9 cellular contexts compared by ENCODE assay signal in genomic region chr16:82061861-82062525, GRCh38. TPM values are rescaled to one million over a fixed set of nuclear protein-coding genes. Genes with fewer than 3 reads are reported as not detected.
DNase-seq lines count a peak whose midpoint lies in the region; ATAC-seq and TF ChIP-seq lines count a peak whose summit lies in the region.
"Had no signal": no experiment of that assay in that cellular context is flagged by ENCODE, and none has a peak within 500 bp of the region (broad histone marks: within the 10 kb centered on the region; RNA-seq: fewer than 3 reads in every experiment).

No MANE protein-coding gene starts in this region.

- intact Hi-C loops in CD4-positive, alpha-beta T cell (cut with DNase I, micrococcal nuclease): no loop called here

- TF ChIP-seq CTCF in CD4-positive, alpha-beta T cell (IDR thresholded peaks at IDR 0.05): peak; percentile 29
- TF ChIP-seq CTCF in HFF-Myc (IDR thresholded peaks at IDR 0.05; ENCODE audit: low read depth, low read length, missing control alignments) (peak; percentile 46), WTC11 (IDR thresholded peaks at IDR 0.05) (peak; percentile 31; the same call in 1 of the 2 replicates)

- no peaks in the 10 kb centered on the region for H3K4me1 Mint-ChIP-seq in CD4-positive, alpha-beta T cell (ENCODE audit: low read depth)
- H3K4me1 Mint-ChIP-seq in WTC11: no peaks in the 10 kb centered on the region

- H3K27me3 ChIP-seq in CD4-positive, alpha-beta T cell (ENCODE audit: control insufficient read depth, insufficient read depth, low read length): peaks cover 6% of the 10 kb centered on the region

- ATAC-seq in CD4-positive, alpha-beta T cell (ENCODE audit: poor library complexity): no peak
- no peak for ATAC-seq in WTC11
- peak; percentile 60 for ATAC-seq in left lobe of liver
- no peak for ATAC-seq in GM18909 (IDR thresholded peaks at IDR 0.05; ENCODE audit: poor library complexity, unreplicated experiment)

- H3K4me3 ChIP-seq in HFF-Myc (replicated peaks; ENCODE audit: low read depth, low read length): no peak overlapping the region

- no peak overlapping the region for H3K27ac Mint-ChIP-seq in CD4-positive, alpha-beta T cell
- H3K27ac Mint-ChIP-seq in WTC11: no peak overlapping the region
- H3K27ac Mint-ChIP-seq: IgD-negative memory B cell had no signal

- in situ Hi-C loops in G401 (cut with HindIII; ENCODE audit: low sequenced_read_pairs): no loop called here

- CTCF ChIA-PET in CD4-positive, alpha-beta T cell (lab: Charles Lee): no interaction called here
- CTCF ChIA-PET in WTC11 (lab: Charles Lee): interaction anchor here (0.8 to 2.4 kb wide), 10 partner anchors 11 to 282 kb away, joined by 3 to 7 read pairs (median 4); no protein-coding TSS in a partner anchor

- H3K27ac ChIP-seq in CD4-positive, alpha-beta T cell (ENCODE audit: low read depth, low read length): no peak overlapping the region

- no peak for DNase-seq in CD4-positive, alpha-beta T cell
- DNase-seq in HFF-Myc (ENCODE audit: extremely low read depth, low read depth) (no peak), WTC11 (ENCODE audit: low spot score) (no peak), left lobe of liver (ENCODE audit: low spot score) (no peak), G401 (ENCODE audit: low spot score) (no peak), occipital lobe (lab: John Stamatoyannopoulos, UW) (no peak)
- DNase-seq in activated CD4-positive, CD25-positive, alpha-beta regulatory T cell (lab: John Stamatoyannopoulos, UW): no peak

- H3K9me3 Mint-ChIP-seq in CD4-positive, alpha-beta T cell: no peaks in the 10 kb centered on the region
- H3K9me3 Mint-ChIP-seq in WTC11: no peaks in the 10 kb centered on the region

- H3K4me3 Mint-ChIP-seq in CD4-positive, alpha-beta T cell: no peak overlapping the region
- no peak overlapping the region for H3K4me3 Mint-ChIP-seq in WTC11
- H3K4me3 Mint-ChIP-seq: IgD-negative memory B cell had no signal

- POLR2A ChIA-PET in CD4-positive, alpha-beta T cell (lab: Charles Lee): no interaction called here
- POLR2A ChIA-PET in WTC11 (lab: Charles Lee): interaction anchor here (0.5 kb wide), 1 partner anchor 943 kb away, joined by 4 read pairs; no protein-coding TSS in a partner anchor

- H3K36me3 Mint-ChIP-seq in CD4-positive, alpha-beta T cell (ENCODE audit: low read depth): no peaks in the 10 kb centered on the region
- no peaks in the 10 kb centered on the region for H3K36me3 Mint-ChIP-seq in WTC11
- H3K36me3 Mint-ChIP-seq: IgD-negative memory B cell had no signal

- H3K9me3 ChIP-seq in CD4-positive, alpha-beta T cell (ENCODE audit: control insufficient read depth, low read length): no peaks in the 10 kb centered on the region

- peaks cover 26% of the 10 kb centered on the region for H3K27me3 Mint-ChIP-seq in CD4-positive, alpha-beta T cell
- peaks cover 3% of the 10 kb centered on the region; the same call in 1 of the 2 replicates for H3K27me3 Mint-ChIP-seq in WTC11 (ENCODE audit: low read depth)

TF ChIP-seq in WTC11, 78 proteins besides CTCF, POLR2A, EP300 and RAD21:
- TF ChIP-seq ETV6 (CRISPR knock-in tag; IDR thresholded peaks at IDR 0.05): no peak
- no peak for TF ChIP-seq ZNF423 (CRISPR knock-in tag; IDR thresholded peaks at IDR 0.05)
- no peak for TF ChIP-seq ZNF671 (CRISPR knock-in tag; IDR thresholded peaks at IDR 0.05)
- no peak for TF ChIP-seq RORB (CRISPR knock-in tag; IDR thresholded peaks at IDR 0.05)
- no peak for TF ChIP-seq JUN (CRISPR knock-in tag; IDR thresholded peaks at IDR 0.05)
TF ChIP-seq in WTC11: peak in this region for 0.

RNA-seq across cellular contexts. Expression of gene HSD17B2, which starts 26.9 kb away (rescaled TPM):
- total RNA-seq in CD4-positive, alpha-beta T cell: not detected
- total RNA-seq in WTC11 (2021) (0.16 to 0.55 TPM (median 0.23 TPM) in 3 replicates), left lobe of liver (82.7 TPM), occipital lobe (0.47 TPM)
- total RNA-seq in G401 (2014; rRNA removed; shearing (Covaris generic)): 1.7 and 3.9 TPM in 2 replicates

RNA-seq across cellular contexts. Expression of gene SDR42E1, which starts 50.7 kb away (rescaled TPM):
- total RNA-seq in CD4-positive, alpha-beta T cell: 1 to 10 TPM; 4.5 to 7.6 TPM
- total RNA-seq in WTC11 (2021): 0.05 to 0.07 TPM (median 0.05 TPM) in 3 replicates
- total RNA-seq in left lobe of liver: 4.1 TPM
- total RNA-seq in G401 (2014; rRNA removed; shearing (Covaris generic)): under 0.01 TPM in 1 of 2 replicates, not detected in the other
- total RNA-seq in occipital lobe: not detected

Comparison
In these comparisons a context has a peak if more than half of its experiments do, and no peak if none do; other contexts are left out.
1. RNA of gene HSD17B2, which starts 26.9 kb away (total RNA-seq): 82.7 TPM in left lobe of liver (single experiment); 1.7 to 3.9 TPM in G401, 0.16 to 0.55 TPM in WTC11, 0.47 TPM in occipital lobe (single experiment) and not detected in CD4-positive, alpha-beta T cell; every median in the first group is over 10 times any median in the second.
2. Peak in every context shown above with its lines, with median percentiles within 50 percentile points of each other: CTCF ChIP-seq.